Comparison of ENCODE assay signal across 9 cellular contexts in genomic region chr22:17237031-17237668, GRCh38. TPM values are rescaled to one million over a fixed set of nuclear protein-coding genes. Genes with fewer than 3 reads are reported as not detected.
A peak's percentile ranks its signal among the peaks of the same experiment; 100 is the strongest.
DNase-seq lines count a peak whose midpoint lies in the region; ATAC-seq and TF ChIP-seq lines count a peak whose summit lies in the region.
"Had no signal": no experiment of that assay in that cellular context is flagged by ENCODE, and none has a peak within 500 bp of the region (broad histone marks: within the 10 kb centered on the region; RNA-seq: fewer than 3 reads in every experiment).

No MANE protein-coding gene starts in this region.

- no peaks in the 10 kb centered on the region for H3K27me3 Mint-ChIP-seq in CD4-positive, alpha-beta T cell

- H3K27me3 ChIP-seq in CD4-positive, alpha-beta T cell (ENCODE audit: control insufficient read depth, insufficient read depth, low read length): no peaks in the 10 kb centered on the region
- H3K27me3 ChIP-seq in duodenal mucosa (ENCODE audit: control insufficient read depth in 1 of 2, insufficient read depth in 2 of 2, low read length in 2 of 2) (no peaks in the 10 kb centered on the region), PC-3 (ENCODE audit: low read length) (peaks cover 8% of the 10 kb centered on the region)

- no peak overlapping the region for H3K4me2 ChIP-seq in PC-3 (ENCODE audit: low read length)

- H3K9ac ChIP-seq in duodenal mucosa (ENCODE audit: low read depth in 1 of 2, low read length in 2 of 2) (peak overlapping the region; percentile 14 to 16), PC-3 (ENCODE audit: low read length) (no peak overlapping the region)

- DNase-seq in CD4-positive, alpha-beta T cell: peak in 4 of 10 experiments; percentile 5 to 16 (median 12)
- DNase-seq in PC-3 (no peak), AML-193 (lab: John Stamatoyannopoulos, UW) (no peak), NCI-H82 treated with DMSO at 0.1 percent for 48 hours (lab: John Stamatoyannopoulos, UW; ENCODE audit: unreplicated experiment) (no peak), NCI-H146 treated with DMSO at 0.1 percent for 48 hours (lab: John Stamatoyannopoulos, UW; ENCODE audit: unreplicated experiment) (no peak)
- DNase-seq: left cardiac atrium had no signal

- intact Hi-C loops in CD4-positive, alpha-beta T cell (cut with DNase I, micrococcal nuclease): loop anchor here in 1 of 2 experiments (2.0 kb wide), 1 partner anchor 16 kb away; no protein-coding TSS in a partner anchor
- intact Hi-C loops in PC-3 (cut with micrococcal nuclease): no loop called here

- no peaks in the 10 kb centered on the region for H3K79me2 ChIP-seq in PC-3 (ENCODE audit: low read length)

- H3K27ac Mint-ChIP-seq in CD4-positive, alpha-beta T cell: peak overlapping the region; percentile 74

- H3F3A ChIP-seq in PC-3 (ENCODE audit: low read length, unreplicated experiment): no peaks in the 10 kb centered on the region

- peaks cover 9% of the 10 kb centered on the region for H3K4me1 Mint-ChIP-seq in CD4-positive, alpha-beta T cell (ENCODE audit: low read depth)

- peak overlapping the region; percentile 86 for H3K4me3 Mint-ChIP-seq in CD4-positive, alpha-beta T cell

- H3K36me3 Mint-ChIP-seq in CD4-positive, alpha-beta T cell (ENCODE audit: low read depth): no peaks in the 10 kb centered on the region

- no peaks in the 10 kb centered on the region for H3K9me3 Mint-ChIP-seq in CD4-positive, alpha-beta T cell

- no peaks in the 10 kb centered on the region for H4K20me1 ChIP-seq in PC-3 (ENCODE audit: low read length)

- H3K9me2 ChIP-seq in PC-3 (replicated peaks; ENCODE audit: low read length): no peaks in the 10 kb centered on the region

- ATAC-seq in CD4-positive, alpha-beta T cell (ENCODE audit: poor library complexity): peak; percentile 87
- ATAC-seq in GM19372 (IDR thresholded peaks at IDR 0.05; ENCODE audit: low read depth, unreplicated experiment) (peak; percentile 93), HG03460 (IDR thresholded peaks at IDR 0.05; ENCODE audit: unreplicated experiment) (peak; percentile 68), PC-3 (no peak)

- H3K4me3 ChIP-seq in duodenal mucosa (ENCODE audit: low read depth in 1 of 2, low read length in 2 of 2) (peak overlapping the region; percentile 57 to 62), PC-3 (ENCODE audit: low read length) (no peak overlapping the region)

- H3K36me3 ChIP-seq in duodenal mucosa (ENCODE audit: control insufficient read depth in 1 of 2, insufficient read depth in 2 of 2, low read length in 2 of 2): no peaks in the 10 kb centered on the region
- no peaks in the 10 kb centered on the region for H3K36me3 ChIP-seq in PC-3 (ENCODE audit: low read depth, low read length)

- H2AFZ ChIP-seq in PC-3 (ENCODE audit: low read length): no peak overlapping the region

- no peaks in the 10 kb centered on the region for H3K9me3 ChIP-seq in CD4-positive, alpha-beta T cell (ENCODE audit: control insufficient read depth, low read length)
- H3K9me3 ChIP-seq in duodenal mucosa (ENCODE audit: control insufficient read depth in 1 of 2, low read length in 2 of 2) (no peaks in the 10 kb centered on the region), PC-3 (ENCODE audit: low read length) (no peaks in the 10 kb centered on the region)

- BruUV-seq in PC-3 (replicated peaks; lab: Mats Ljungman, UMichigan): no TSS peak

- H3K4me1 ChIP-seq in duodenal mucosa (ENCODE audit: control insufficient read depth in 1 of 2, insufficient read depth in 2 of 2, low read length in 2 of 2) (peaks cover 8 to 10% of the 10 kb centered on the region in 2 donors), PC-3 (ENCODE audit: insufficient read depth, low read length) (no peaks in the 10 kb centered on the region)

- TF ChIP-seq CTCF in CD4-positive, alpha-beta T cell (IDR thresholded peaks at IDR 0.05): no peak
- no peak for TF ChIP-seq CTCF in PC-3 (conservative IDR thresholded peaks at IDR 0.05; ENCODE audit: low read depth, low read length)

- POLR2A ChIA-PET in CD4-positive, alpha-beta T cell (lab: Charles Lee): interaction anchor here (1.0 to 2.0 kb wide), 4 partner anchors 10 to 63 kb away, joined by 3 to 11 read pairs (median 4); partner anchors contain the start of gene ADA2
- POLR2A ChIA-PET in PC-3 (lab: Charles Lee; ENCODE audit: unreplicated experiment): no interaction called here

- H3K27ac ChIP-seq in CD4-positive, alpha-beta T cell (ENCODE audit: low read depth, low read length): peak overlapping the region; percentile 27
- no peak overlapping the region for H3K27ac ChIP-seq in duodenal mucosa (ENCODE audit: low read depth, low read length)
- H3K27ac ChIP-seq in PC-3 (ENCODE audit: low read length): no peak overlapping the region

- CTCF ChIA-PET in CD4-positive, alpha-beta T cell (lab: Charles Lee): interaction anchor here (1.4 kb wide), 1 partner anchor 66 kb away, joined by 3 read pairs; no protein-coding TSS in a partner anchor
- CTCF ChIA-PET in PC-3 (lab: Charles Lee): no interaction called here

RNA-seq across cellular contexts. Expression of gene ADA2, which starts 17.9 kb away (rescaled TPM):
- total RNA-seq in CD4-positive, alpha-beta T cell: 10 to 100 TPM; 64.4 to 66.0 TPM
- total RNA-seq in PC-3 (2014; rRNA removed): not detected in 2 replicates

Comparison
In these comparisons a context has a peak if more than half of its experiments do, and no peak if none do; other contexts are left out.
1. RNA of gene ADA2, which starts 17.9 kb away (total RNA-seq): 64.4 to 66.0 TPM in CD4-positive, alpha-beta T cell; not detected in PC-3; every median in the first group is over 10 times any median in the second.